1 cellular context compared by ENCODE assay signal in genomic region chr2:71950256-71951066, GRCh38.
TF ChIP-seq lines count a peak whose summit lies in the region.

No MANE protein-coding gene starts in this region.

TF ChIP-seq in K562, 482 proteins besides CTCF, POLR2A, EP300 and RAD21 (continued from another document and continues in another):
- TF ChIP-seq CHD7 (IDR thresholded peaks at IDR 0.05; ENCODE audit: low read depth, low read length) (no peak), NFIX (CRISPR knock-in tag; IDR thresholded peaks at IDR 0.05; ENCODE audit: low read depth) (no peak), ZNF408 (CRISPR knock-in tag; IDR thresholded peaks at IDR 0.05; ENCODE audit: low read depth) (no peak), ETV1 (tag; conservative IDR thresholded peaks at IDR 0.05; ENCODE audit: low read depth) (peak; percentile 46), EZH2 (IDR thresholded peaks at IDR 0.05; ENCODE audit: borderline replicate concordance, low read depth, low read length) (no peak), ZBTB8A (IDR thresholded peaks at IDR 0.05; ENCODE audit: partially characterized antibody) (no peak), ZNF77 (CRISPR knock-in tag; IDR thresholded peaks at IDR 0.05) (no peak), RBFOX2 (IDR thresholded peaks at IDR 0.05; ENCODE audit: low read depth, low read length) (no peak), NR3C1 (CRISPR knock-in tag; IDR thresholded peaks at IDR 0.05) (no peak), ZNF407 (IDR thresholded peaks at IDR 0.05; ENCODE audit: low read depth) (no peak), ZNF639 (CRISPR knock-in tag; conservative IDR thresholded peaks at IDR 0.05 in 1 of 2, IDR thresholded peaks at IDR 0.05 in 1 of 2) (0 out of 4 replicates have a peak, but pooled peaks of 1 of the 2 experiments have one; percentile 42), JUN (IDR thresholded peaks at IDR 0.05; ENCODE audit: borderline replicate concordance, low read depth, low read length) (peak; percentile 90), JUN (CRISPR knock-in tag; IDR thresholded peaks at IDR 0.05; ENCODE audit: borderline replicate concordance) (no peak), PREB (CRISPR knock-in tag; IDR thresholded peaks at IDR 0.05) (no peak), YBX1 (IDR thresholded peaks at IDR 0.05) (no peak), ATF6 (CRISPR knock-in tag; IDR thresholded peaks at IDR 0.05) (no peak)
- TF ChIP-seq, protein P1, sequence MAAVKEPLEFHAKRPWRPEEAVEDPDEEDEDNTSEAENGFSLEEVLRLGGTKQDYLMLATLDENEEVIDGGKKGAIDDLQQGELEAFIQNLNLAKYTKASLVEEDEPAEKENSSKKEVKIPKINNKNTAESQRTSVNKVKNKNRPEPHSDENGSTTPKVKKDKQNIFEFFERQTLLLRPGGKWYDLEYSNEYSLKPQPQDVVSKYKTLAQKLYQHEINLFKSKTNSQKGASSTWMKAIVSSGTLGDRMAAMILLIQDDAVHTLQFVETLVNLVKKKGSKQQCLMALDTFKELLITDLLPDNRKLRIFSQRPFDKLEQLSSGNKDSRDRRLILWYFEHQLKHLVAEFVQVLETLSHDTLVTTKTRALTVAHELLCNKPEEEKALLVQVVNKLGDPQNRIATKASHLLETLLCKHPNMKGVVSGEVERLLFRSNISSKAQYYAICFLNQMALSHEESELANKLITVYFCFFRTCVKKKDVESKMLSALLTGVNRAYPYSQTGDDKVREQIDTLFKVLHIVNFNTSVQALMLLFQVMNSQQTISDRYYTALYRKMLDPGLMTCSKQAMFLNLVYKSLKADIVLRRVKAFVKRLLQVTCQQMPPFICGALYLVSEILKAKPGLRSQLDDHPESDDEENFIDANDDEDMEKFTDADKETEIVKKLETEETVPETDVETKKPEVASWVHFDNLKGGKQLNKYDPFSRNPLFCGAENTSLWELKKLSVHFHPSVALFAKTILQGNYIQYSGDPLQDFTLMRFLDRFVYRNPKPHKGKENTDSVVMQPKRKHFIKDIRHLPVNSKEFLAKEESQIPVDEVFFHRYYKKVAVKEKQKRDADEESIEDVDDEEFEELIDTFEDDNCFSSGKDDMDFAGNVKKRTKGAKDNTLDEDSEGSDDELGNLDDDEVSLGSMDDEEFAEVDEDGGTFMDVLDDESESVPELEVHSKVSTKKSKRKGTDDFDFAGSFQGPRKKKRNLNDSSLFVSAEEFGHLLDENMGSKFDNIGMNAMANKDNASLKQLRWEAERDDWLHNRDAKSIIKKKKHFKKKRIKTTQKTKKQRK (IDR thresholded peaks at IDR 0.05; ENCODE audit: borderline replicate concordance, low read depth, low read length), result no peak
- TF ChIP-seq, protein P2, sequence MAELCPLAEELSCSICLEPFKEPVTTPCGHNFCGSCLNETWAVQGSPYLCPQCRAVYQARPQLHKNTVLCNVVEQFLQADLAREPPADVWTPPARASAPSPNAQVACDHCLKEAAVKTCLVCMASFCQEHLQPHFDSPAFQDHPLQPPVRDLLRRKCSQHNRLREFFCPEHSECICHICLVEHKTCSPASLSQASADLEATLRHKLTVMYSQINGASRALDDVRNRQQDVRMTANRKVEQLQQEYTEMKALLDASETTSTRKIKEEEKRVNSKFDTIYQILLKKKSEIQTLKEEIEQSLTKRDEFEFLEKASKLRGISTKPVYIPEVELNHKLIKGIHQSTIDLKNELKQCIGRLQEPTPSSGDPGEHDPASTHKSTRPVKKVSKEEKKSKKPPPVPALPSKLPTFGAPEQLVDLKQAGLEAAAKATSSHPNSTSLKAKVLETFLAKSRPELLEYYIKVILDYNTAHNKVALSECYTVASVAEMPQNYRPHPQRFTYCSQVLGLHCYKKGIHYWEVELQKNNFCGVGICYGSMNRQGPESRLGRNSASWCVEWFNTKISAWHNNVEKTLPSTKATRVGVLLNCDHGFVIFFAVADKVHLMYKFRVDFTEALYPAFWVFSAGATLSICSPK (IDR thresholded peaks at IDR 0.05; ENCODE audit: borderline replicate concordance), result no peak
